Comparison of ENCODE assay signal across 15 cellular contexts in genomic region chr6:69179681-69180080, GRCh38.
A peak's percentile ranks its signal among the peaks of the same experiment; 100 is the strongest.
DNase-seq lines count a peak whose midpoint lies in the region; ATAC-seq and TF ChIP-seq lines count a peak whose summit lies in the region.
"Had no signal": no experiment of that assay in that cellular context is flagged by ENCODE, and none has a peak within 500 bp of the region (broad histone marks: within the 10 kb centered on the region; RNA-seq: fewer than 3 reads in every experiment).

No MANE protein-coding gene starts in this region.

- intact Hi-C loops in spleen (cut with DNase I; ENCODE audit: low total_unique reads) (no loop called here), colonic mucosa (cut with DNase I) (no loop called here)

- H3K4me1 ChIP-seq in spleen (no peaks in the 10 kb centered on the region), colonic mucosa (no peaks in the 10 kb centered on the region)

- DNase-seq in COR-L47 (lab: John Stamatoyannopoulos, UW) (peak; percentile 29), NB4 (ENCODE audit: low read depth) (peak; percentile 10), spleen (no peak), SK-N-DZ (ENCODE audit: low spot score) (no peak), NCI-H1105 (lab: John Stamatoyannopoulos, UW) (no peak), colonic mucosa (no peak)
- DNase-seq: CD8-positive, alpha-beta memory T cell; GOT3; left colon; NCI-H1048; stimulated activated naive CD8-positive, alpha-beta T cell treated with anti-CD3 and anti-CD28 coated beads, Interleukin-15, amount 100 ng/mL, for 72 hours had no signal

- H3K9ac ChIP-seq in colonic mucosa (ENCODE audit: low read depth in 2 of 2, low read length in 2 of 2): no peak overlapping the region

- peaks cover 0 to 30% (median 0%) of the 10 kb centered on the region in 8 donors for H3K9me3 ChIP-seq in spleen
- no peaks in the 10 kb centered on the region for H3K9me3 ChIP-seq in colonic mucosa

- H3K4me3 ChIP-seq in NB4 (ENCODE audit: low read depth, low read length) (no peak overlapping the region), spleen (no peak overlapping the region), colonic mucosa (no peak overlapping the region)

- H3K36me3 ChIP-seq in spleen: no peaks in the 10 kb centered on the region
- H3K36me3 ChIP-seq in colonic mucosa: no peaks in the 10 kb centered on the region

- peak; percentile 2 for TF ChIP-seq CTCF in NB4 (IDR thresholded peaks at IDR 0.05; ENCODE audit: low read depth, low read length)
- TF ChIP-seq CTCF in spleen (IDR thresholded peaks at IDR 0.05 in 8 of 11, conservative IDR thresholded peaks at IDR 0.05 in 3 of 11): no peak
- no peak for TF ChIP-seq CTCF in colonic mucosa (IDR thresholded peaks at IDR 0.05)

- H3K27me3 ChIP-seq in spleen (replicated peaks in 1 of 7) (no peaks in the 10 kb centered on the region), colonic mucosa (no peaks in the 10 kb centered on the region)

- ATAC-seq in GM18519 (IDR thresholded peaks at IDR 0.05; ENCODE audit: low FRiP score, unreplicated experiment) (peak; percentile 75), esophagus mucosa (peak; percentile 59)
- ATAC-seq: left colon; Panc1; stimulated activated naive CD8-positive, alpha-beta T cell treated with anti-CD3 and anti-CD28 coated beads, Interleukin-15, amount 100 ng/mL, for 72 hours had no signal

- H3K27ac ChIP-seq in spleen: no peak overlapping the region
- no peak overlapping the region for H3K27ac ChIP-seq in colonic mucosa
- H3K27ac ChIP-seq: VCaP had no signal

- TF ChIP-seq POLR2A in NB4 (IDR thresholded peaks at IDR 0.05; ENCODE audit: extremely low read depth, insufficient read length) (no peak), spleen (IDR thresholded peaks at IDR 0.05) (no peak)

Comparison
In these comparisons a context has a peak if more than half of its experiments do, and no peak if none do; other contexts are left out.
1. DNase-seq: peak in COR-L47 (single experiment) and NB4 (single experiment); none in spleen (single experiment), SK-N-DZ (single experiment), NCI-H1105 (single experiment) and colonic mucosa (single experiment).